Comparison of ENCODE assay signal across 8 cellular contexts in genomic region chr11:86688398-86689179, GRCh38. TPM values are rescaled to one million over a fixed set of nuclear protein-coding genes. Genes with fewer than 3 reads are reported as not detected.
DNase-seq lines count a peak whose midpoint lies in the region; ATAC-seq and TF ChIP-seq lines count a peak whose summit lies in the region.

No MANE protein-coding gene starts in this region.

- no peak overlapping the region for H3K4me3 ChIP-seq in fibroblast of the aortic adventitia (ENCODE audit: low read depth, low read length)
- no peak overlapping the region for H3K4me3 ChIP-seq in aorta (ENCODE audit: low read length in 2 of 2)

- H3K4me3 Mint-ChIP-seq in mesothelial cell of epicardium: no peak overlapping the region

- H3K36me3 Mint-ChIP-seq in mesothelial cell of epicardium: no peaks in the 10 kb centered on the region

- TF ChIP-seq CTCF in fibroblast of the aortic adventitia (IDR thresholded peaks at IDR 0.05; ENCODE audit: insufficient read depth, low read length) (no peak), mesothelial cell of epicardium (IDR thresholded peaks at IDR 0.05; ENCODE audit: unreplicated experiment) (no peak)

- H3K4me1 Mint-ChIP-seq in mesothelial cell of epicardium: peaks cover 25% of the 10 kb centered on the region

- intact Hi-C loops in aorta (cut with DNase I): loop anchor here in 1 of 2 donors (5.0 kb wide), 1 partner anchor 54 kb away; no protein-coding TSS in a partner anchor

- DNase-seq in CD1c-positive myeloid dendritic cell (ENCODE audit: extremely low spot score) (peak; percentile 67), NOMO-1 treated with dmso at 0.1 percent for 144 hours (lab: John Stamatoyannopoulos, UW; ENCODE audit: unreplicated experiment) (peak; percentile 90), fibroblast of the aortic adventitia (ENCODE audit: low read depth) (peak; percentile 59), aorta (peak in 1 of 2 donors; percentile 53), NCI-H128 (lab: John Stamatoyannopoulos, UW; ENCODE audit: unreplicated experiment) (no peak), mesothelial cell of epicardium (ENCODE audit: low spot score in 2 of 2, unreplicated experiment in 2 of 2) (no peak), HT-29 (ENCODE audit: low spot score) (no peak)

- H3K27me3 ChIP-seq in aorta (ENCODE audit: control insufficient read depth in 1 of 2, insufficient read depth in 2 of 2, low read length in 1 of 2): no peaks in the 10 kb centered on the region

- no peaks in the 10 kb centered on the region for H3K27me3 Mint-ChIP-seq in mesothelial cell of epicardium (ENCODE audit: low read depth)

- no peaks in the 10 kb centered on the region for H3K9me3 ChIP-seq in aorta (ENCODE audit: control insufficient read depth, low read length)

- peaks cover 0 to 4% of the 10 kb centered on the region in 2 donors for H3K36me3 ChIP-seq in aorta (ENCODE audit: control insufficient read depth in 1 of 2, insufficient read depth in 2 of 2, low read length in 1 of 2)

- H3K4me1 ChIP-seq in aorta (ENCODE audit: control insufficient read depth in 1 of 2, insufficient read depth in 2 of 2, low read length in 2 of 2): peaks cover 4 to 7% of the 10 kb centered on the region in 2 donors

- H3K9me3 Mint-ChIP-seq in mesothelial cell of epicardium: no peaks in the 10 kb centered on the region

- peak overlapping the region in 1 of 2 donors; percentile 97 for H3K27ac ChIP-seq in aorta (ENCODE audit: low read depth in 1 of 2, low read length in 2 of 2)

- 38 to 50% methylated on average over 4 of the region's 4 CpGs for WGBS in aorta, 2 donors

- peak; percentile 88 for ATAC-seq in GM21576 (IDR thresholded peaks at IDR 0.05; ENCODE audit: unreplicated experiment)
- peak; percentile 57 for ATAC-seq in aorta (ENCODE audit: low FRiP score)

- H3K27ac Mint-ChIP-seq in mesothelial cell of epicardium: no peak overlapping the region

RNA-seq across cellular contexts. Expression of gene ME3, which starts 16.2 kb away (rescaled TPM):
- 40.4 and 56.9 TPM in 2 replicates for total RNA-seq in fibroblast of the aortic adventitia (ENCODE audit: low replicate concordance)
- total RNA-seq in aorta: 10 to 100 TPM; 27.7 to 29.4 TPM
- polyA plus RNA-seq in aorta: 10 to 100 TPM in 1 of 2 donors, 1 to 10 TPM in 1; 9.5 to 41.0 TPM
- total RNA-seq in mesothelial cell of epicardium: 8.4 to 11.8 TPM (median 9.9 TPM) in 3 replicates
- 66.9 and 70.1 TPM in 2 replicates for total RNA-seq in HT-29 (2014; rRNA removed; shearing (Covaris generic))

Comparison
In these comparisons a context has a peak if more than half of its experiments do, and no peak if none do; other contexts are left out.
1. DNase-seq: peak in CD1c-positive myeloid dendritic cell (single experiment), NOMO-1 treated with dmso at 0.1 percent for 144 hours (single experiment) and fibroblast of the aortic adventitia (single experiment); none in NCI-H128 (single experiment), mesothelial cell of epicardium (0 of 2) and HT-29 (single experiment).